In genomic region chr4:105088110-105088879, GRCh38 we compare ENCODE assay signal across 9 cellular contexts. TPM values are rescaled to one million over a fixed set of nuclear protein-coding genes. Genes with fewer than 3 reads are reported as not detected.
DNase-seq lines count a peak whose midpoint lies in the region; TF ChIP-seq lines count a peak whose summit lies in the region.
"Had no signal": no experiment of that assay in that cellular context is flagged by ENCODE, and none has a peak within 500 bp of the region (broad histone marks: within the 10 kb centered on the region; RNA-seq: fewer than 3 reads in every experiment).

No MANE protein-coding gene starts in this region.

- no peaks in the 10 kb centered on the region for H3K36me3 ChIP-seq in neuronal stem cell (replicated peaks in 1 of 2; ENCODE audit: control insufficient read depth in 2 of 2, insufficient read depth in 2 of 2, low read length in 2 of 2)
- H3K36me3 ChIP-seq in ascending aorta: no peaks in the 10 kb centered on the region

- H3K23ac ChIP-seq in neuronal stem cell (ENCODE audit: low read depth, low read length, poor library complexity): no peak overlapping the region

- H4K8ac ChIP-seq in neuronal stem cell (ENCODE audit: low read depth, low read length): no peak overlapping the region

- peak overlapping the region; percentile 15 for H3K4me3 ChIP-seq in epithelial cell of proximal tubule (ENCODE audit: low read depth, low read length)
- H3K4me3 ChIP-seq in neuronal stem cell (ENCODE audit: low read length in 2 of 2): no peak overlapping the region
- no peak overlapping the region for H3K4me3 ChIP-seq in ascending aorta

- no peaks in the 10 kb centered on the region for H3K27me3 ChIP-seq in neuronal stem cell (ENCODE audit: control insufficient read depth in 3 of 3, insufficient read depth in 3 of 3, low read depth in 1 of 3, low read length in 3 of 3)
- H3K27me3 ChIP-seq in ascending aorta: no peaks in the 10 kb centered on the region

- no peak overlapping the region for H3K4ac ChIP-seq in neuronal stem cell (ENCODE audit: low read length)

- no peak overlapping the region for H3K9ac ChIP-seq in neuronal stem cell (ENCODE audit: low read depth, low read length, poor library complexity)

- H2BK120ac ChIP-seq in neuronal stem cell (ENCODE audit: low read depth, low read length): no peak overlapping the region

- DNase-seq in EL (peak; percentile 93), NCI-H82 treated with DMSO at 0.1 percent for 48 hours (lab: John Stamatoyannopoulos, UW; ENCODE audit: unreplicated experiment) (peak; percentile 67), epithelial cell of proximal tubule (ENCODE audit: low read depth) (peak; percentile 70), neuronal stem cell (ENCODE audit: low spot score) (no peak), UCSD-AML1 (lab: John Stamatoyannopoulos, UW; ENCODE audit: unreplicated experiment) (no peak), NK-92 (lab: John Stamatoyannopoulos, UW; ENCODE audit: unreplicated experiment) (no peak), cerebellum (ENCODE audit: low spot score) (no peak), ascending aorta (ENCODE audit: low spot score in 2 of 2) (no peak)
- DNase-seq: NCI-H748 treated with DMSO at 0.1 percent for 48 hours had no signal

- no peak overlapping the region for H2BK5ac ChIP-seq in neuronal stem cell (ENCODE audit: low read length)

- no peak overlapping the region for H2AK5ac ChIP-seq in neuronal stem cell (ENCODE audit: low read depth, low read length)

- intact Hi-C loops in ascending aorta (cut with DNase I): no loop called here

- TF ChIP-seq CTCF in epithelial cell of proximal tubule (conservative IDR thresholded peaks at IDR 0.05; ENCODE audit: low read depth, low read length) (no peak), ascending aorta (IDR thresholded peaks at IDR 0.05) (no peak)

- H3K79me1 ChIP-seq in neuronal stem cell (ENCODE audit: low read depth, low read length): no peaks in the 10 kb centered on the region

- no CpG with 5 or more reads among the region's 10 CpGs for WGBS in neuronal stem cell (ENCODE audit: extremely low coverage in 2 of 2, insufficient read length in 2 of 2, insufficient replicate concordance in 1 of 2), 2 donors

- H3K18ac ChIP-seq in neuronal stem cell (ENCODE audit: low read length): no peak overlapping the region

- peak overlapping the region; percentile 37 for H2AFZ ChIP-seq in neuronal stem cell (ENCODE audit: low read length)

- H2BK15ac ChIP-seq in neuronal stem cell (ENCODE audit: low read length): no peak overlapping the region

- H3K4me1 ChIP-seq in neuronal stem cell (ENCODE audit: control insufficient read depth in 2 of 2, insufficient read depth in 1 of 2, low read depth in 1 of 2, low read length in 2 of 2) (no peaks in the 10 kb centered on the region), ascending aorta (peaks cover 0 to 2% of the 10 kb centered on the region in 2 donors)

- H3K27ac ChIP-seq in neuronal stem cell (replicated peaks; ENCODE audit: low read length): no peak overlapping the region
- H3K27ac ChIP-seq in ascending aorta: no peak overlapping the region

- H3K9me3 ChIP-seq in neuronal stem cell (replicated peaks in 1 of 2; ENCODE audit: control insufficient read depth in 2 of 2, insufficient read depth in 1 of 2, low read depth in 1 of 2, low read length in 2 of 2): no peaks in the 10 kb centered on the region
- H3K9me3 ChIP-seq in ascending aorta: no peaks in the 10 kb centered on the region

- H2BK12ac ChIP-seq in neuronal stem cell (ENCODE audit: low read length): no peak overlapping the region

- H4K91ac ChIP-seq in neuronal stem cell (ENCODE audit: low read depth, low read length, poor library complexity): no peak overlapping the region

- H3K4me2 ChIP-seq in neuronal stem cell (ENCODE audit: insufficient read depth, low read length, poor library complexity, severe bottlenecking): no peak overlapping the region

- no peak overlapping the region for H3K14ac ChIP-seq in neuronal stem cell (ENCODE audit: low read length)

RNA-seq across cellular contexts. Expression of gene TET2, which starts 58.4 kb away (rescaled TPM):
- total RNA-seq in epithelial cell of proximal tubule: 5.0 and 5.9 TPM in 2 replicates
- polyA plus RNA-seq in neuronal stem cell (2013, experiment 1 of 2): 4.1 TPM
- 4.3 TPM for polyA plus RNA-seq in neuronal stem cell (2013, experiment 2 of 2)
- 35.7 TPM for total RNA-seq in cerebellum
- 14.8 TPM for total RNA-seq in ascending aorta

Comparison
In these comparisons a context has a peak if more than half of its experiments do, and no peak if none do; other contexts are left out.
1. DNase-seq: peak in EL (single experiment), NCI-H82 treated with DMSO at 0.1 percent for 48 hours (single experiment) and epithelial cell of proximal tubule (single experiment); none in neuronal stem cell (single experiment), UCSD-AML1 (single experiment), NK-92 (single experiment), cerebellum (single experiment) and ascending aorta (0 of 2).